In genomic region chrX:40176979-40177430, GRCh38 we compare ENCODE assay signal across 8 cellular contexts.
DNase-seq lines count a peak whose midpoint lies in the region; ATAC-seq and TF ChIP-seq lines count a peak whose summit lies in the region.

No MANE protein-coding gene starts in this region.

- H3K4me1 ChIP-seq in heart left ventricle (peaks cover 0 to 32% (median 13%) of the 10 kb centered on the region in 12 donors), sigmoid colon (peaks cover 0 to 43% (median 18%) of the 10 kb centered on the region in 4 donors)

- peaks cover 38% of the 10 kb centered on the region for H3K4me1 Mint-ChIP-seq in stimulated activated naive CD8-positive, alpha-beta T cell treated with anti-CD3 and anti-CD28 coated beads, Interleukin-15, Interleukin-2, amounts not matched to agents 100 ng/mL and 50 ng/mL, for 24 hours (ENCODE audit: low read depth)
- H3K4me1 Mint-ChIP-seq in activated CD8-positive, alpha-beta memory T cell treated with anti-CD3 and anti-CD28 coated beads, Interleukin-2, amount 10 ng/mL, durations not matched to agents 7 days and 5 days, result peaks cover 25% of the 10 kb centered on the region

- H3K4me3 ChIP-seq in heart left ventricle, result peak overlapping the region; percentile 35 to 79 (median 60)
- peak overlapping the region; percentile 38 to 63 (median 56) for H3K4me3 ChIP-seq in sigmoid colon

- peak overlapping the region; percentile 84 to 99 (median 94) for H3K27ac ChIP-seq in heart left ventricle
- H3K27ac ChIP-seq in sigmoid colon, result peak overlapping the region; percentile 91 to 97 (median 93)

- no peaks in the 10 kb centered on the region for H3K9me3 Mint-ChIP-seq in stimulated activated naive CD8-positive, alpha-beta T cell treated with anti-CD3 and anti-CD28 coated beads, Interleukin-15, Interleukin-2, amounts not matched to agents 100 ng/mL and 50 ng/mL, for 24 hours
- no peaks in the 10 kb centered on the region for H3K9me3 Mint-ChIP-seq in activated CD8-positive, alpha-beta memory T cell treated with anti-CD3 and anti-CD28 coated beads, Interleukin-2, amount 10 ng/mL, durations not matched to agents 7 days and 5 days (ENCODE audit: low read depth)

- ATAC-seq in stimulated activated naive CD8-positive, alpha-beta T cell treated with anti-CD3 and anti-CD28 coated beads, Interleukin-15, Interleukin-2, amounts not matched to agents 100 U/mL and 50 U/mL, for 24 hours, result no peak
- no peak for ATAC-seq in activated CD8-positive, alpha-beta memory T cell treated with anti-CD3 and anti-CD28 coated beads, Interleukin-2, amount 10 ng/mL, durations not matched to agents 7 days and 5 days
- ATAC-seq in heart left ventricle, result peak in 2 of 4 donors; percentile 12 to 14
- ATAC-seq in GM19324 (IDR thresholded peaks at IDR 0.05; ENCODE audit: low FRiP score, unreplicated experiment), result no peak

- H3K27me3 ChIP-seq in heart left ventricle (peaks cover 0 to 65% (median 0%) of the 10 kb centered on the region in 9 donors), sigmoid colon (peaks cover 0 to 5% (median 0%) of the 10 kb centered on the region in 3 donors)

- H3K36me3 ChIP-seq in heart left ventricle (no peaks in the 10 kb centered on the region), sigmoid colon (no peaks in the 10 kb centered on the region)

- no peak for TF ChIP-seq POLR2A in heart left ventricle (IDR thresholded peaks at IDR 0.05)
- TF ChIP-seq POLR2A in sigmoid colon (IDR thresholded peaks at IDR 0.05), result no peak

- H3K27me3 Mint-ChIP-seq in stimulated activated naive CD8-positive, alpha-beta T cell treated with anti-CD3 and anti-CD28 coated beads, Interleukin-15, Interleukin-2, amounts not matched to agents 100 ng/mL and 50 ng/mL, for 24 hours, result no peaks in the 10 kb centered on the region
- H3K27me3 Mint-ChIP-seq in activated CD8-positive, alpha-beta memory T cell treated with anti-CD3 and anti-CD28 coated beads, Interleukin-2, amount 10 ng/mL, durations not matched to agents 7 days and 5 days, result no peaks in the 10 kb centered on the region

- WGBS in heart left ventricle, 4 donors, result 2 to 15% (median 7%) methylated on average over 22 of the region's 22 CpGs
- WGBS in sigmoid colon, 2 donors, result 1 to 2% methylated on average over 22 of the region's 22 CpGs

- DNase-seq in stimulated activated naive CD8-positive, alpha-beta T cell treated with anti-CD3 and anti-CD28 coated beads, Interleukin-15, Interleukin-2, amounts not matched to agents 100 U/mL and 50 U/mL, for 24 hours, result no peak
- peak; percentile 52 for DNase-seq in activated CD8-positive, alpha-beta memory T cell treated with anti-CD3 and anti-CD28 coated beads, Interleukin-2, amount 10 ng/mL, durations not matched to agents 7 days and 5 days
- DNase-seq in heart left ventricle (peak in 2 of 5 donors; percentile 27 to 50), sigmoid colon (no peak), activated gamma-delta T cell treated with Interleukin-2 at 50 U/mL for 16 hours (no peak), NK-92 (lab: John Stamatoyannopoulos, UW; ENCODE audit: unreplicated experiment) (no peak)

- intact Hi-C loops in heart left ventricle (cut with DNase I) (loop anchor here in 8 of 10 donors (5.0 to 10.0 kb wide), 10 partner anchors 65 to 442 kb away; no protein-coding TSS in a partner anchor), sigmoid colon (cut with DNase I) (loop anchor here (2.0 to 10.0 kb wide), 4 partner anchors 90 to 705 kb away; no protein-coding TSS in a partner anchor)

- peak overlapping the region; percentile 86 for H3K4me3 Mint-ChIP-seq in stimulated activated naive CD8-positive, alpha-beta T cell treated with anti-CD3 and anti-CD28 coated beads, Interleukin-15, Interleukin-2, amounts not matched to agents 100 ng/mL and 50 ng/mL, for 24 hours
- peak overlapping the region; percentile 79 for H3K4me3 Mint-ChIP-seq in activated CD8-positive, alpha-beta memory T cell treated with anti-CD3 and anti-CD28 coated beads, Interleukin-2, amount 10 ng/mL, durations not matched to agents 7 days and 5 days

- H3K9me3 ChIP-seq in heart left ventricle, result no peaks in the 10 kb centered on the region
- H3K9me3 ChIP-seq in sigmoid colon, result no peaks in the 10 kb centered on the region

- peak overlapping the region; percentile 95 for H3K27ac Mint-ChIP-seq in stimulated activated naive CD8-positive, alpha-beta T cell treated with anti-CD3 and anti-CD28 coated beads, Interleukin-15, Interleukin-2, amounts not matched to agents 100 ng/mL and 50 ng/mL, for 24 hours
- H3K27ac Mint-ChIP-seq in activated CD8-positive, alpha-beta memory T cell treated with anti-CD3 and anti-CD28 coated beads, Interleukin-2, amount 10 ng/mL, durations not matched to agents 7 days and 5 days, result peak overlapping the region; percentile 98

- CTCF ChIA-PET in activated CD8-positive, alpha-beta memory T cell treated with anti-CD3 and anti-CD28 coated beads, Interleukin-2, amount 10 ng/mL, durations not matched to agents 7 days and 5 days (lab: Charles Lee), result interaction anchor here (1.4 kb wide), 2 partner anchors 9 to 90 kb away, joined by 3 read pairs; no protein-coding TSS in a partner anchor

- no peak for TF ChIP-seq EP300 in sigmoid colon (IDR thresholded peaks at IDR 0.05)

- TF ChIP-seq CTCF in heart left ventricle (IDR thresholded peaks at IDR 0.05) (no peak), sigmoid colon (IDR thresholded peaks at IDR 0.05) (no peak)

- H3K36me3 Mint-ChIP-seq in stimulated activated naive CD8-positive, alpha-beta T cell treated with anti-CD3 and anti-CD28 coated beads, Interleukin-15, Interleukin-2, amounts not matched to agents 100 ng/mL and 50 ng/mL, for 24 hours (ENCODE audit: low read depth), result peaks cover 4% of the 10 kb centered on the region
- no peaks in the 10 kb centered on the region for H3K36me3 Mint-ChIP-seq in activated CD8-positive, alpha-beta memory T cell treated with anti-CD3 and anti-CD28 coated beads, Interleukin-2, amount 10 ng/mL, durations not matched to agents 7 days and 5 days
